In the genomic region with DNA sequence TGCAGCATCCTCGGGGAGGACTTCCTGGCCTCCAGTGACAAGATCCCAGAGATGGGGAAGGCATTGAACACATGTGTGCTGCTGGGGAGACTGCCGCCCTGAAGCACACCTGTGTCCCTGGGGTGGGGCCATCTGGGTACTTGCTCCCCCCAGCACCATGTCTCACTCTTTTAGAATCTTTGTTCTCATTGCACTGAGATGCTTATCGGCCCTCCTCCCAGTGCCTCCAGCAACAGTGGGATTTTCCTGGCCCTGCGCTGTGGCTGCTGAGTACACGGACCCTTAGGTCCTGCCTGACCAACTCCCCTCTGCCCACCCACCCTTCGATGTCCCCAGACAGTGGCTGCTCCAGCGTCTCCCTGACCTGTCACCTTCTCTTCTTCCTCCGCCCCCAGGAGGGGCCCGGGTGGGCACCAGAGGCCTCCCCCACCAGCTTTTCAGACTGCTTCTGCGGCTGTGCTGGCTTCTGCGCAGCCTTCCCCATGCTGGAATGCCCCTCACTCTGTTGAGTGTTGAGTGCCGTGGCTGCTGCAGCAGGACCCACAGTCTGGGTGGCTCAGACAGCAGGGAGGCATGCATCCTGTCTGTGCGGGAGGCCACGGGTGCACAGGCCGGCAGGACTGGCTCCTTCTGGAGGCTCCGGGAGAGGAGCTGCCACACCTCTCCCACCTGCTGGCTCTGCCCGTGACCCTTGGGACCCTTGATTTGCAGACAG, we compare ENCODE assay signal across 28 cellular contexts.
"Had no signal": no experiment of that assay in that cellular context is flagged by ENCODE, and none has a peak within 500 bp of the region (broad histone marks: within the 10 kb centered on the region; RNA-seq: fewer than 3 reads in every experiment).

No MANE protein-coding gene starts in this region.

- H3K36me3 ChIP-seq: adrenal gland, sigmoid colon, stomach, tibial artery had no signal

- H3K4me1 ChIP-seq: adrenal gland, body of pancreas, sigmoid colon, stomach, tibial artery had no signal

- H3K9me3 Mint-ChIP-seq: activated naive CD8-positive, alpha-beta T cell treated with anti-CD3 and anti-CD28 coated beads for 36 hours; neural crest cell; stimulated activated effector memory CD8-positive, alpha-beta T cell treated with anti-CD3 and anti-CD28 coated beads, Interleukin-12 subunit alpha, Interleukin-12 subunit beta, amount 100 ng/mL, for 72 hours had no signal

- H3K4me1 Mint-ChIP-seq: activated naive CD8-positive, alpha-beta T cell treated with anti-CD3 and anti-CD28 coated beads for 36 hours; memory B cell; naive thymus-derived CD8-positive, alpha-beta T cell; stimulated activated effector memory CD8-positive, alpha-beta T cell treated with anti-CD3 and anti-CD28 coated beads, Interleukin-12 subunit alpha, Interleukin-12 subunit beta, amount 100 ng/mL, for 72 hours had no signal

- H3K9me3 ChIP-seq: adrenal gland, body of pancreas, sigmoid colon, tibial artery had no signal

- H3K4me3 ChIP-seq: adrenal gland, body of pancreas, sigmoid colon, SK-N-MC, stomach, tibial artery had no signal

- H3K27ac Mint-ChIP-seq: activated naive CD4-positive, alpha-beta T cell treated with anti-CD3 and anti-CD28 coated beads for 36 hours; activated naive CD8-positive, alpha-beta T cell treated with anti-CD3 and anti-CD28 coated beads for 36 hours; memory B cell; naive thymus-derived CD8-positive, alpha-beta T cell; stimulated activated effector memory CD8-positive, alpha-beta T cell treated with anti-CD3 and anti-CD28 coated beads, Interleukin-12 subunit alpha, Interleukin-12 subunit beta, amount 100 ng/mL, for 72 hours had no signal

- H3K27me3 Mint-ChIP-seq: activated naive CD8-positive, alpha-beta T cell treated with anti-CD3 and anti-CD28 coated beads for 36 hours; memory B cell had no signal

- ATAC-seq: body of pancreas; esophagus mucosa; left cardiac atrium; naive thymus-derived CD8-positive, alpha-beta T cell; stimulated activated effector memory CD8-positive, alpha-beta T cell treated with anti-CD3 and anti-CD28 coated beads, Interleukin-12 subunit alpha, Interleukin-12 subunit beta, amount 100 ng/mL, for 72 hours had no signal

- H3K36me3 Mint-ChIP-seq: activated naive CD8-positive, alpha-beta T cell treated with anti-CD3 and anti-CD28 coated beads for 36 hours; naive thymus-derived CD8-positive, alpha-beta T cell; stimulated activated effector memory CD8-positive, alpha-beta T cell treated with anti-CD3 and anti-CD28 coated beads, Interleukin-12 subunit alpha, Interleukin-12 subunit beta, amount 100 ng/mL, for 72 hours had no signal

- H3K4me3 Mint-ChIP-seq: activated naive CD4-positive, alpha-beta T cell treated with anti-CD3 and anti-CD28 coated beads for 36 hours; activated naive CD8-positive, alpha-beta T cell treated with anti-CD3 and anti-CD28 coated beads for 36 hours; memory B cell; naive thymus-derived CD8-positive, alpha-beta T cell; neural crest cell; stimulated activated effector memory CD8-positive, alpha-beta T cell treated with anti-CD3 and anti-CD28 coated beads, Interleukin-12 subunit alpha, Interleukin-12 subunit beta, amount 100 ng/mL, for 72 hours had no signal

- DNase-seq: activated CD4-positive, alpha-beta T cell treated with anti-CD3 and anti-CD28 coated beads for 4 hours; activated CD4-positive, alpha-beta T cell treated with anti-CD3 and anti-CD28 coated beads, Interleukin-2, amount 50 U/mL, for 4 hours; activated effector memory CD4-positive, alpha-beta T cell treated with anti-CD3 and anti-CD28 coated beads, Interleukin-2, amount 50 U/mL, for 16 hours; activated naive CD4-positive, alpha-beta T cell treated with anti-CD3 and anti-CD28 coated beads for 36 hours; activated naive CD8-positive, alpha-beta T cell treated with anti-CD3 and anti-CD28 coated beads for 36 hours; aorta; body of pancreas; cerebellar nuclear complex; cortex of kidney; foreskin fibroblast; left cardiac atrium; occipital lobe; posterior cingulate gyrus; sigmoid colon; small intestine; stimulated activated CD4-positive, alpha-beta T cell treated with anti-CD3 and anti-CD28 coated beads, Interleukin-4, amount 100 ng/mL, for 24 hours; stomach; T-helper 9 cell had no signal

- FAIRE-seq: small intestine, TTC549 had no signal

- H3K27ac ChIP-seq: adrenal gland, body of pancreas, sigmoid colon, SK-N-MC, stomach, tibial artery, VCaP had no signal
